Comparison of ENCODE assay signal across 20 cellular contexts in the genomic region with DNA sequence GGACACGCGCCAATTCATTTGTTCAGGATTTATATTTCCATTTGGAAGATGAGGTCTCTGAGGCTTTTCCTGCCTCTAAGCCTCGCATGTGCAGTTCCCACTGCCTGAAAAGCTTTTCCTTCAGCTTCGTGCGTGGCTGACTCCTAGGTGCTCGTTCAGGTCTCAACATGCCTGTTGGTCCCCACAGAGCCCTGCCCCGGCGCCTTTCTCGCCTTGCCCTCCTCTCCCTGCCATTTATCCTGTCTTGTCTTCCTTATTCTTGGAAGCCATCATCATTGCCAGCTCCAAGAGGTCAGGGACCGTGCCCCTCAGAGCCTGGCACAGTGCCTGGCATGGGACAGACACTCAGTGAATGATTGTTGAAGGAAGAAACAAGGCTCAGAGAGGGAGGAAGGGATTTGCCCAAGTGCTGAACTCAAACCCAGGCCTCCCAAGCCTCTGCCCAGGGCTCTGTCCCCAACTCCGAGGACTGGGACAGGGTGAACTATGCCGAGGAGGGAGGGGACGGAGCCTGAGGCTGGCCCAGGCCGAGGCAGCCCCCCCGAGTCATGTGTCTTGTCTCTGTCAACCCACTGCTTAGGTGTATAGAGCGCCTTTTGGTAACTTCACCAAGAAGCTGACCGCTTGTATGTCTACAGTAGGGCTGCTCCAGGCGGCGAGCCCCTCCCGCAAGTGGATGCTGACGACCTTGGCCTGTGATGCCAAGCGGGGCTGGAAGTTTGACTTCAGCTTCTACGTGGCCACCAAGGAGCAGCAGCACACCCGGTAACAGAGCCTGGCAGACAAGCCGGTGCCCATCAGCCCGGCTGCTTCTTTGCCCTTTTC. TPM values are rescaled to one million over a fixed set of nuclear protein-coding genes. Genes with fewer than 3 reads are reported as not detected.
DNase-seq lines count a peak whose midpoint lies in the region; TF ChIP-seq lines count a peak whose summit lies in the region.
"Had no signal": no experiment of that assay in that cellular context is flagged by ENCODE, and none has a peak within 500 bp of the region (broad histone marks: within the 10 kb centered on the region; RNA-seq: fewer than 3 reads in every experiment).

No MANE protein-coding gene starts in this region.

- peaks cover 4% of the 10 kb centered on the region for H3K4me1 ChIP-seq in mammary epithelial cell (ENCODE audit: insufficient read depth, low read length)
- no peaks in the 10 kb centered on the region for H3K4me1 ChIP-seq in breast epithelium
- no peaks in the 10 kb centered on the region for H3K4me1 ChIP-seq in tibial artery
- H3K4me1 ChIP-seq in GM23248 (ENCODE audit: insufficient read depth): no peaks in the 10 kb centered on the region

- H3K27ac Mint-ChIP-seq in brain: peak overlapping the region in 3 of 5 experiments; percentile 36 to 58 (median 55)
- H3K27ac Mint-ChIP-seq: CD4-positive, CD25-positive, alpha-beta regulatory T cell; GM23338 had no signal

- no peaks in the 10 kb centered on the region for H3K4me1 Mint-ChIP-seq in brain
- H3K4me1 Mint-ChIP-seq: CD4-positive, CD25-positive, alpha-beta regulatory T cell had no signal

- H3K4me2 ChIP-seq in mammary epithelial cell (ENCODE audit: insufficient read depth, low read depth, low read length) (no peak overlapping the region), GM23248 (ENCODE audit: unreplicated experiment) (no peak overlapping the region)
- H3K4me2 ChIP-seq: GM23338, PC-9 had no signal

- H3K27me3 ChIP-seq in mammary epithelial cell (ENCODE audit: insufficient read depth, low read length) (no peaks in the 10 kb centered on the region), breast epithelium (no peaks in the 10 kb centered on the region), tibial artery (peaks cover 0 to 37% of the 10 kb centered on the region in 2 donors), GM23248 (replicated peaks; ENCODE audit: insufficient read depth) (no peaks in the 10 kb centered on the region)
- H3K27me3 ChIP-seq: BE2C had no signal

- no peak for TF ChIP-seq CTCF in mammary epithelial cell (conservative IDR thresholded peaks at IDR 0.05 in 1 of 2, IDR thresholded peaks at IDR 0.05 in 1 of 2; ENCODE audit: extremely low read depth in 1 of 2, insufficient read depth in 1 of 2, low read depth in 1 of 2, low read length in 2 of 2)
- TF ChIP-seq CTCF in breast epithelium (IDR thresholded peaks at IDR 0.05): no peak
- TF ChIP-seq CTCF in brain (conservative IDR thresholded peaks at IDR 0.05): no peak
- no peak for TF ChIP-seq CTCF in tibial artery (IDR thresholded peaks at IDR 0.05)

- CTCF ChIA-PET in mammary epithelial cell (lab: Charles Lee; ENCODE audit: low non-redundant PET): no interaction called here

- BruUV-seq in mammary epithelial cell (replicated peaks; lab: Mats Ljungman, UMichigan): no TSS peak

- no peak for TF ChIP-seq POLR2A in breast epithelium (IDR thresholded peaks at IDR 0.05)

- no peak overlapping the region for H3K4me3 Mint-ChIP-seq in brain
- H3K4me3 Mint-ChIP-seq: CD4-positive, CD25-positive, alpha-beta regulatory T cell; GM23338 had no signal

- in situ Hi-C loops in mammary epithelial cell (cut with MboI; ENCODE audit: low sequenced_read_pairs in 2 of 2): no loop called here
- in situ Hi-C loops in KBM-7 (cut with MboI; ENCODE audit: low pct_unique_long_range_greater_than_20kb, low sequenced_read_pairs): no loop called here
- in situ Hi-C loops in GM23248 (cut with MboI): no loop called here

- H2AFZ ChIP-seq in mammary epithelial cell (ENCODE audit: low read depth, low read length): no peak overlapping the region
- H2AFZ ChIP-seq in GM23248: no peak overlapping the region
- H2AFZ ChIP-seq: GM23338, PC-9 had no signal

- H3F3A ChIP-seq in GM23248 (ENCODE audit: insufficient read depth): no peaks in the 10 kb centered on the region

- H3K79me2 ChIP-seq in mammary epithelial cell (ENCODE audit: insufficient read depth, low read length): no peaks in the 10 kb centered on the region
- H3K79me2 ChIP-seq in GM23248 (ENCODE audit: insufficient read depth): no peaks in the 10 kb centered on the region

- H3K27ac ChIP-seq in mammary epithelial cell (ENCODE audit: insufficient read depth, low read depth, low read length): no peak overlapping the region
- no peak overlapping the region for H3K27ac ChIP-seq in breast epithelium
- no peak overlapping the region for H3K27ac ChIP-seq in tibial artery
- no peak overlapping the region for H3K27ac ChIP-seq in GM23248
- H3K27ac ChIP-seq: PC-9 had no signal

- peaks cover 25% of the 10 kb centered on the region for H3K36me3 Mint-ChIP-seq in brain
- H3K36me3 Mint-ChIP-seq: CD4-positive, CD25-positive, alpha-beta regulatory T cell had no signal

- WGBS in mammary epithelial cell (ENCODE audit: low coverage, missing lambda C conversion rate): 73% methylated on average over 24 of the region's 26 CpGs
- WGBS in GM23248 (ENCODE audit: low coverage in 1 of 2, low lambda C conversion rate in 2 of 2, missing lambda C conversion rate in 2 of 2), 2 experiments: 42 to 46% methylated on average over 26 of the region's 26 CpGs

- H3K9me3 ChIP-seq in mammary epithelial cell (replicated peaks; ENCODE audit: insufficient read depth, low read length) (no peaks in the 10 kb centered on the region), breast epithelium (no peaks in the 10 kb centered on the region), tibial artery (no peaks in the 10 kb centered on the region), GM23248 (ENCODE audit: low read depth) (no peaks in the 10 kb centered on the region)
- H3K9me3 ChIP-seq: BE2C had no signal

- DNase-seq in mammary epithelial cell (peak; percentile 3), breast epithelium (ENCODE audit: low spot score in 2 of 2) (no peak), medulla oblongata (ENCODE audit: extremely low spot score) (peak; percentile 7), tibial artery (peak; percentile 3 to 48), KBM-7 (no peak), NCI-H187 treated with DMSO at 0.1 percent for 48 hours (lab: John Stamatoyannopoulos, UW) (no peak), GM23248 (no peak)
- DNase-seq: BE2C; CD4-positive, CD25-positive, alpha-beta regulatory T cell; COR-L47; DMS 273 treated with DMSO at 0.1 percent for 48 hours; GDM1; NCI-H1105 treated with DMSO at 0.1 percent for 48 hours; NCI-H1694; NCI-H226; NCI-H524 treated with DMSO at 0.1 percent for 48 hours; PC-9 had no signal

- H3K36me3 ChIP-seq in mammary epithelial cell (ENCODE audit: insufficient read depth, low read length) (no peaks in the 10 kb centered on the region), breast epithelium (no peaks in the 10 kb centered on the region), tibial artery (no peaks in the 10 kb centered on the region), GM23248 (ENCODE audit: low read depth) (no peaks in the 10 kb centered on the region)
- H3K36me3 ChIP-seq: BE2C had no signal

- no peaks in the 10 kb centered on the region for H3K9me2 ChIP-seq in GM23248 (ENCODE audit: insufficient read depth)

- dilution Hi-C loops in mammary epithelial cell (cut with HindIII; ENCODE audit: low sequenced_read_pairs): no loop called here

- H3K9ac ChIP-seq in mammary epithelial cell (ENCODE audit: insufficient read depth, low read length) (no peak overlapping the region), GM23248 (no peak overlapping the region)

- no peaks in the 10 kb centered on the region for H4K20me1 ChIP-seq in mammary epithelial cell (ENCODE audit: insufficient read depth, low read length)
- no peaks in the 10 kb centered on the region for H4K20me1 ChIP-seq in GM23248 (ENCODE audit: insufficient read depth)

- H3K9me3 Mint-ChIP-seq in brain: no peaks in the 10 kb centered on the region
- H3K9me3 Mint-ChIP-seq: GM23338 had no signal

- peaks cover 6% of the 10 kb centered on the region for H3K27me3 Mint-ChIP-seq in brain

- H3K4me3 ChIP-seq in mammary epithelial cell (replicated peaks in 1 of 3; ENCODE audit: insufficient read depth in 1 of 3, low read depth in 2 of 3, low read length in 3 of 3) (no peak overlapping the region), breast epithelium (no peak overlapping the region), tibial artery (no peak overlapping the region), GM23248 (no peak overlapping the region)
- H3K4me3 ChIP-seq: GM23338, K562, PC-9 had no signal

- intact Hi-C loops in mammary epithelial cell (cut with micrococcal nuclease): no loop called here
- intact Hi-C loops in breast epithelium (cut with DNase I; ENCODE audit: low total_unique reads): no loop called here
- intact Hi-C loops in tibial artery (cut with DNase I; ENCODE audit: low total_unique reads): no loop called here

RNA-seq across cellular contexts. Expression of a gene that starts 47.3 kb away (rescaled TPM):
- total RNA-seq in mammary epithelial cell (under 1 TPM; under 0.01 to 0.14 TPM), breast epithelium (under 1 TPM in 1 of 3 donors, not detected in 2; 0.88 TPM)
- polyA plus RNA-seq in mammary epithelial cell (0.01 TPM), brain (ENCODE audit: insufficient read depth, low read depth, low replicate concordance) (12.0 TPM), GM23248 (2016; fragmentation: Nextera tagmentation; extraction: Ambion mirVana) (not detected in 2 replicates)
- not detected for polyA minus RNA-seq in mammary epithelial cell
- not detected in 2 replicates for total RNA-seq in GM23248 (2014; rRNA removed; shearing (Covaris generic))
- total RNA-seq: PC-9 had no signal

Comparison
In these comparisons a context has a peak if more than half of its experiments do, and no peak if none do; other contexts are left out.
1. DNase-seq: peak in mammary epithelial cell (single experiment), medulla oblongata (single experiment) and tibial artery (2 of 2); none in breast epithelium (0 of 2), KBM-7 (single experiment), NCI-H187 treated with DMSO at 0.1 percent for 48 hours (single experiment) and GM23248 (single experiment).